ENCODE assay signal across 8 cellular contexts in the genomic region with DNA sequence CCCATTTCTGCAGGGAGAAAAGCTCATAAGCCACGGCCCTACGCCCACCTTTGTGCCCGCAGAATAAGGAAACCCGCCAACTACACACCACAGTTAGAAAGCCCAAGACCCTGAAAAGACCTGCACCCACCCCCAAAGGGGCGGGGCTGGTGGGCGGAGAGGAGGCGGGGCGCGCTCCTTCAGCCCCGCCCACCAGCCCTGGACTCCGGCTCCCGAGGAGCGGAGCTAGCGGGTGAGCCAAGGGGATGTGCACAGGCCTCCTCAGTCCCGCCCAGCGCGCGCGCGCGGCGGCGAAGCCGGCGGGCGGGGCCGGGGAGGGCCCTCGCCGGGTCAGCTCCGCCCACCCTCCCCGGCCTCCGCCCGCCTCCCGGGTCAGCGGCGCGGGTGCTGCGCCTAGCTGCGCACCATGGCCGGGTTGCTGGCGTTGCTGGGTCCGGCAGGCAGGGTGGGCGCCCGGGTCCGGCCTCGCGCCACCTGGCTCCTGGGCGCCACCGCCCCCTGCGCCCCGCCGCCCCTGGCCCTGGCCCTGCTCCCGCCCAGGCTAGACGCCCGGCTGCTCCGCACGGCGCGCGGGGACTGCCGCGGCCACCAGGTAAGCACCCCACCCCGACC. TPM values are rescaled to one million over a fixed set of nuclear protein-coding genes. Genes with fewer than 3 reads are reported as not detected.
DNase-seq lines count a peak whose midpoint lies in the region; ATAC-seq and TF ChIP-seq lines count a peak whose summit lies in the region.

A gene with protein sequence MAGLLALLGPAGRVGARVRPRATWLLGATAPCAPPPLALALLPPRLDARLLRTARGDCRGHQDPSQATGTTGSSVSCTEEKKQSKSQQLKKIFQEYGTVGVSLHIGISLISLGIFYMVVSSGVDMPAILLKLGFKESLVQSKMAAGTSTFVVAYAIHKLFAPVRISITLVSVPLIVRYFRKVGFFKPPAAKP (plus strand): TSS at position 375 of the 612 bp plus-strand sequence. CDS start 32 bp downstream, at position 407.

- no peak for TF ChIP-seq CTCF in AG04450 (IDR thresholded peaks at IDR 0.05; ENCODE audit: low read depth, low read length)

- peak within 1 kb of the TSS; percentile 78 for H3K4me3 ChIP-seq in AG04450 (ENCODE audit: low read depth, low read length)

- DNase-seq in AG04450 (ENCODE audit: low read depth, low spot score): peak; percentile 57
- DNase-seq in NCI-H446 (lab: John Stamatoyannopoulos, UW): peak; percentile 61 to 94
- peak; percentile 86 for DNase-seq in activated CD4-positive, alpha-beta T cell treated with anti-CD3 and anti-CD28 coated beads for 48 hours
- DNase-seq in kidney tubule cell (ENCODE audit: low spot score): peak; percentile 92
- peak; percentile 64 to 68 for DNase-seq in stimulated activated CD4-positive, alpha-beta T cell treated with anti-CD3 and anti-CD28 coated beads, Interleukin-1b, Interleukin-23, amount 100 ng/mL, for 1 hour (ENCODE audit: low read depth in 2 of 2)

- CTCF ChIA-PET in AG04450 (lab: Charles Lee): interaction anchor here (0.7 to 2.8 kb wide), 3 partner anchors 15 to 281 kb away, joined by 4 to 9 read pairs (median 4); no protein-coding TSS in a partner anchor

- H3K27me3 ChIP-seq in AG04450 (ENCODE audit: control insufficient read depth, insufficient read depth, low read length): peaks cover 2% of the 10 kb centered on the region

- peak; percentile 95 for ATAC-seq in GM19023 (IDR thresholded peaks at IDR 0.05; ENCODE audit: unreplicated experiment)
- peak; percentile 93 for ATAC-seq in HG03196 (IDR thresholded peaks at IDR 0.05; ENCODE audit: unreplicated experiment)

- no peaks in the 10 kb centered on the region; the same call in 1 of the 2 replicates for H3K9me3 ChIP-seq in AG04450 (ENCODE audit: control insufficient read depth, insufficient read depth, low read length)

- H3K27ac ChIP-seq in AG04450 (ENCODE audit: low read depth, low read length) (peak within 1 kb of the TSS; percentile 65), cingulate gyrus (ENCODE audit: low read depth, low read length) (peak within 1 kb of the TSS; percentile 54)

- POLR2A ChIA-PET in AG04450 (lab: Yijun Ruan, JAX): interaction anchor here (0.5 to 1.4 kb wide), 3 partner anchors 16 to 87 kb away, joined by 3 to 6 read pairs (median 5); a partner anchor contains a TSS

RNA-seq across cellular contexts. Expression of the gene that starts here (rescaled TPM):
- polyA plus RNA-seq in AG04450 (2011; rRNA removed): 72.6 and 81.0 TPM in 2 replicates
- polyA minus RNA-seq in AG04450 (2011; rRNA and poly(A)+ RNA removed): 30.6 and 35.2 TPM in 2 replicates

Comparison
In these comparisons a context has a peak if more than half of its experiments do, and no peak if none do; other contexts are left out.
1. Peak in every context shown above with its lines: DNase-seq, ATAC-seq, H3K4me3 ChIP-seq and H3K27ac ChIP-seq.